11 cellular contexts compared by ENCODE assay signal in the genomic region with DNA sequence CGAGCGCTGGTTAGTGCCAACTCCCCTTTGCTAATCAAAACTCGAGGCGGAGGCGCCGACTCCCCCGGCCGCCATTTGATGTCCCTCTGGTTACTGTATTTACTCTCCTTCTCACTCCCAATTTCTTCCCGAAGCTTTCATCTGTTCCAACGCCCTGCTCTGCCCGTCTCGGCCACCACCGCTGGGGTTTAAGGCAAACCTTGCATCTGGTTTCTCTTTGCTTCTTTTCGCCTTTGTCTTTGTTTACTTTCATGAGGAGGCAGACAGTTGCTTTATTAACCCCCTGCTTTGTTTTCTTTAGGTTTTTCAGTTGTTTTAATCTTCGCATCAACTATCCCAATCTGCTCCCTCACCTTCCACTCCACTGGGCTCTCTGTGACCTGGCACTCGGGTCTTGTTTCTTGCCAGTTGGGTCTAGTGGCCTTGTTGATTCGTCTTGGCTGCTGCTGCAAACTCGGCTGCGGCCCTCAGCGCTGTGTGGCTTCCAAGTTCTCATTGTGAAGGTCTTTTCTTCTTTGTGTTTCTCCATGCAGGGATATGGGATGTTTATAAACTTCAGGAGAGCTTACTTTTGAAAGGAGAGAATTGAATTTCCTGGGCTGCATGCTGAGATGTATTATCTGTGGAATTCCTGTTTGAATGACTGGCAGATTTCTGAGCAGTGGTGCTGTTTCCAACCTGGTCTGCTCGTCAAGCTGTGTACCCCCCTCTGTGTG.
DNase-seq lines count a peak whose midpoint lies in the region; ATAC-seq and TF ChIP-seq lines count a peak whose summit lies in the region.
"Had no signal": no experiment of that assay in that cellular context is flagged by ENCODE, and none has a peak within 500 bp of the region (broad histone marks: within the 10 kb centered on the region; RNA-seq: fewer than 3 reads in every experiment).

No MANE protein-coding gene starts in this region.

- H3K4me3 ChIP-seq in GM23248, result peak overlapping the region; percentile 51
- H3K4me3 ChIP-seq: vagina had no signal

- no peak for TF ChIP-seq CTCF in osteocyte (IDR thresholded peaks at IDR 0.05)

- H3F3A ChIP-seq in GM23248 (ENCODE audit: insufficient read depth), result no peaks in the 10 kb centered on the region

- peaks cover 22% of the 10 kb centered on the region for H3K27me3 Mint-ChIP-seq in activated CD8-positive, alpha-beta memory T cell treated with anti-CD3 and anti-CD28 coated beads, Interleukin-2, amount 10 ng/mL, durations not matched to agents 7 days and 5 days
- H3K27me3 Mint-ChIP-seq in osteocyte (ENCODE audit: unreplicated experiment), result peaks cover 9% of the 10 kb centered on the region
- peaks cover 12% of the 10 kb centered on the region for H3K27me3 Mint-ChIP-seq in activated CD8-positive, alpha-beta T cell treated with anti-CD3 and anti-CD28 coated beads, Interleukin-2, amount 10 ng/mL, durations not matched to agents 7 days and 5 days (ENCODE audit: low read depth)

- H3K27me3 ChIP-seq in GM23248 (replicated peaks; ENCODE audit: insufficient read depth), result no peaks in the 10 kb centered on the region
- H3K27me3 ChIP-seq: vagina had no signal

- H3K27ac ChIP-seq in GM23248, result no peak overlapping the region
- H3K27ac ChIP-seq: vagina had no signal

- H3K27ac Mint-ChIP-seq in activated CD8-positive, alpha-beta memory T cell treated with anti-CD3 and anti-CD28 coated beads, Interleukin-2, amount 10 ng/mL, durations not matched to agents 7 days and 5 days, result no peak overlapping the region
- peak overlapping the region; percentile 86 for H3K27ac Mint-ChIP-seq in osteocyte (ENCODE audit: unreplicated experiment)
- H3K27ac Mint-ChIP-seq in activated CD8-positive, alpha-beta T cell treated with anti-CD3 and anti-CD28 coated beads, Interleukin-2, amount 10 ng/mL, durations not matched to agents 7 days and 5 days, result no peak overlapping the region
- H3K27ac Mint-ChIP-seq in stimulated activated effector memory CD8-positive, alpha-beta T cell treated with anti-CD3 and anti-CD28 coated beads, Interleukin-12 subunit alpha, Interleukin-12 subunit beta, amount 100 ng/mL, for 72 hours, result no peak overlapping the region

- intact Hi-C loops in head of caudate nucleus (cut with DNase I), result no loop called here

- H3K79me2 ChIP-seq in GM23248 (ENCODE audit: insufficient read depth), result no peaks in the 10 kb centered on the region

- DNase-seq in GM23248, result peak; percentile 50
- peak; percentile 11 for DNase-seq in activated CD8-positive, alpha-beta memory T cell treated with anti-CD3 and anti-CD28 coated beads, Interleukin-2, amount 10 ng/mL, durations not matched to agents 7 days and 5 days
- peak in 30 of 42 donors; percentile 14 to 75 (median 42) for DNase-seq in head of caudate nucleus
- no peak for DNase-seq in osteocyte (ENCODE audit: extremely low spot score, unreplicated experiment)
- no peak for DNase-seq in activated CD8-positive, alpha-beta T cell treated with anti-CD3 and anti-CD28 coated beads, Interleukin-2, amount 10 ng/mL, durations not matched to agents 7 days and 5 days
- no peak for DNase-seq in glomerular visceral epithelial cell (ENCODE audit: extremely low spot score)
- DNase-seq in stimulated activated effector memory CD8-positive, alpha-beta T cell treated with anti-CD3 and anti-CD28 coated beads, Interleukin-12 subunit alpha, Interleukin-12 subunit beta, amount 100 ng/mL, for 72 hours (ENCODE audit: low spot score in 2 of 2), result no peak
- DNase-seq: HCEC 1CT, kidney had no signal

- in situ Hi-C loops in GM23248 (cut with MboI), result no loop called here

- ATAC-seq in activated CD8-positive, alpha-beta memory T cell treated with anti-CD3 and anti-CD28 coated beads, Interleukin-2, amount 10 ng/mL, durations not matched to agents 7 days and 5 days, result no peak
- no peak for ATAC-seq in HG02763 (IDR thresholded peaks at IDR 0.05; ENCODE audit: unreplicated experiment)
- no peak for ATAC-seq in activated CD8-positive, alpha-beta T cell treated with anti-CD3 and anti-CD28 coated beads, Interleukin-2, amount 10 ng/mL, durations not matched to agents 7 days and 5 days
- ATAC-seq in stimulated activated effector memory CD8-positive, alpha-beta T cell treated with anti-CD3 and anti-CD28 coated beads, Interleukin-12 subunit alpha, Interleukin-12 subunit beta, amount 100 ng/mL, for 72 hours, result no peak

- H4K20me1 ChIP-seq in GM23248 (ENCODE audit: insufficient read depth), result no peaks in the 10 kb centered on the region

- H3K36me3 ChIP-seq in GM23248 (ENCODE audit: low read depth), result no peaks in the 10 kb centered on the region
- H3K36me3 ChIP-seq: vagina had no signal

- peaks cover 10% of the 10 kb centered on the region; the same call in 1 of the 2 replicates for H3K4me1 ChIP-seq in GM23248 (ENCODE audit: insufficient read depth)
- H3K4me1 ChIP-seq: vagina had no signal

- no peaks in the 10 kb centered on the region for H3K9me3 Mint-ChIP-seq in activated CD8-positive, alpha-beta memory T cell treated with anti-CD3 and anti-CD28 coated beads, Interleukin-2, amount 10 ng/mL, durations not matched to agents 7 days and 5 days (ENCODE audit: low read depth)
- H3K9me3 Mint-ChIP-seq in osteocyte (ENCODE audit: unreplicated experiment), result peaks cover 5% of the 10 kb centered on the region
- H3K9me3 Mint-ChIP-seq in activated CD8-positive, alpha-beta T cell treated with anti-CD3 and anti-CD28 coated beads, Interleukin-2, amount 10 ng/mL, durations not matched to agents 7 days and 5 days (ENCODE audit: insufficient read depth), result no peaks in the 10 kb centered on the region
- no peaks in the 10 kb centered on the region for H3K9me3 Mint-ChIP-seq in stimulated activated effector memory CD8-positive, alpha-beta T cell treated with anti-CD3 and anti-CD28 coated beads, Interleukin-12 subunit alpha, Interleukin-12 subunit beta, amount 100 ng/mL, for 72 hours

- H3K9me2 ChIP-seq in GM23248 (ENCODE audit: insufficient read depth), result 0 out of 2 replicates have a peak, but pooled peaks cover 3% of the 10 kb centered on the region

- CTCF ChIA-PET in activated CD8-positive, alpha-beta memory T cell treated with anti-CD3 and anti-CD28 coated beads, Interleukin-2, amount 10 ng/mL, durations not matched to agents 7 days and 5 days (lab: Charles Lee), result interaction anchor here (1.1 kb wide), 1 partner anchor 67 kb away, joined by 5 read pairs; no protein-coding TSS in a partner anchor
- CTCF ChIA-PET in activated CD8-positive, alpha-beta T cell treated with anti-CD3 and anti-CD28 coated beads, Interleukin-2, amount 10 ng/mL, durations not matched to agents 7 days and 5 days (lab: Charles Lee), result no interaction called here

- 10 to 12% methylated on average over 21 of the region's 21 CpGs for whole genome bisulfite sequencing in GM23248 (ENCODE audit: low coverage in 1 of 2, low lambda C conversion rate in 2 of 2, missing lambda C conversion rate in 2 of 2), 2 experiments

- POLR2A ChIA-PET in activated CD8-positive, alpha-beta T cell treated with anti-CD3 and anti-CD28 coated beads, Interleukin-2, amount 10 ng/mL, durations not matched to agents 7 days and 5 days (lab: Charles Lee), result no interaction called here

- peak overlapping the region; percentile 73 for H3K4me2 ChIP-seq in GM23248 (ENCODE audit: unreplicated experiment)

- no peaks in the 10 kb centered on the region for H3K9me3 ChIP-seq in GM23248 (ENCODE audit: low read depth)
- H3K9me3 ChIP-seq: vagina had no signal

- H3K9ac ChIP-seq in GM23248, result peak overlapping the region; percentile 59

- no peak overlapping the region for H3K4me3 Mint-ChIP-seq in activated CD8-positive, alpha-beta memory T cell treated with anti-CD3 and anti-CD28 coated beads, Interleukin-2, amount 10 ng/mL, durations not matched to agents 7 days and 5 days
- peak overlapping the region; percentile 49 for H3K4me3 Mint-ChIP-seq in osteocyte (ENCODE audit: unreplicated experiment)
- no peak overlapping the region for H3K4me3 Mint-ChIP-seq in activated CD8-positive, alpha-beta T cell treated with anti-CD3 and anti-CD28 coated beads, Interleukin-2, amount 10 ng/mL, durations not matched to agents 7 days and 5 days
- H3K4me3 Mint-ChIP-seq in stimulated activated effector memory CD8-positive, alpha-beta T cell treated with anti-CD3 and anti-CD28 coated beads, Interleukin-12 subunit alpha, Interleukin-12 subunit beta, amount 100 ng/mL, for 72 hours, result no peak overlapping the region

- H3K4me1 Mint-ChIP-seq in activated CD8-positive, alpha-beta memory T cell treated with anti-CD3 and anti-CD28 coated beads, Interleukin-2, amount 10 ng/mL, durations not matched to agents 7 days and 5 days, result no peaks in the 10 kb centered on the region
- peaks cover 21% of the 10 kb centered on the region for H3K4me1 Mint-ChIP-seq in osteocyte (ENCODE audit: unreplicated experiment)
- no peaks in the 10 kb centered on the region for H3K4me1 Mint-ChIP-seq in activated CD8-positive, alpha-beta T cell treated with anti-CD3 and anti-CD28 coated beads, Interleukin-2, amount 10 ng/mL, durations not matched to agents 7 days and 5 days (ENCODE audit: low read depth)
- H3K4me1 Mint-ChIP-seq in stimulated activated effector memory CD8-positive, alpha-beta T cell treated with anti-CD3 and anti-CD28 coated beads, Interleukin-12 subunit alpha, Interleukin-12 subunit beta, amount 100 ng/mL, for 72 hours, result no peaks in the 10 kb centered on the region

- H3K36me3 Mint-ChIP-seq in activated CD8-positive, alpha-beta memory T cell treated with anti-CD3 and anti-CD28 coated beads, Interleukin-2, amount 10 ng/mL, durations not matched to agents 7 days and 5 days, result no peaks in the 10 kb centered on the region
- H3K36me3 Mint-ChIP-seq in osteocyte (ENCODE audit: unreplicated experiment), result no peaks in the 10 kb centered on the region
- no peaks in the 10 kb centered on the region for H3K36me3 Mint-ChIP-seq in activated CD8-positive, alpha-beta T cell treated with anti-CD3 and anti-CD28 coated beads, Interleukin-2, amount 10 ng/mL, durations not matched to agents 7 days and 5 days (ENCODE audit: low read depth)
- no peaks in the 10 kb centered on the region for H3K36me3 Mint-ChIP-seq in stimulated activated effector memory CD8-positive, alpha-beta T cell treated with anti-CD3 and anti-CD28 coated beads, Interleukin-12 subunit alpha, Interleukin-12 subunit beta, amount 100 ng/mL, for 72 hours

- H2AFZ ChIP-seq in GM23248, result peak overlapping the region; percentile 80

Comparison
In these comparisons a context has a peak if more than half of its experiments do, and no peak if none do; other contexts are left out.
1. DNase-seq: peak in GM23248 (single experiment), activated CD8-positive, alpha-beta memory T cell treated with anti-CD3 and anti-CD28 coated beads, Interleukin-2, amount 10 ng/mL, durations not matched to agents 7 days and 5 days (single experiment) and head of caudate nucleus (30 of 42); none in osteocyte (single experiment), activated CD8-positive, alpha-beta T cell treated with anti-CD3 and anti-CD28 coated beads, Interleukin-2, amount 10 ng/mL, durations not matched to agents 7 days and 5 days (single experiment), glomerular visceral epithelial cell (single experiment) and stimulated activated effector memory CD8-positive, alpha-beta T cell treated with anti-CD3 and anti-CD28 coated beads, Interleukin-12 subunit alpha, Interleukin-12 subunit beta, amount 100 ng/mL, for 72 hours (0 of 2).